ENCODE assay signal across 8 cellular contexts in the genomic region with DNA sequence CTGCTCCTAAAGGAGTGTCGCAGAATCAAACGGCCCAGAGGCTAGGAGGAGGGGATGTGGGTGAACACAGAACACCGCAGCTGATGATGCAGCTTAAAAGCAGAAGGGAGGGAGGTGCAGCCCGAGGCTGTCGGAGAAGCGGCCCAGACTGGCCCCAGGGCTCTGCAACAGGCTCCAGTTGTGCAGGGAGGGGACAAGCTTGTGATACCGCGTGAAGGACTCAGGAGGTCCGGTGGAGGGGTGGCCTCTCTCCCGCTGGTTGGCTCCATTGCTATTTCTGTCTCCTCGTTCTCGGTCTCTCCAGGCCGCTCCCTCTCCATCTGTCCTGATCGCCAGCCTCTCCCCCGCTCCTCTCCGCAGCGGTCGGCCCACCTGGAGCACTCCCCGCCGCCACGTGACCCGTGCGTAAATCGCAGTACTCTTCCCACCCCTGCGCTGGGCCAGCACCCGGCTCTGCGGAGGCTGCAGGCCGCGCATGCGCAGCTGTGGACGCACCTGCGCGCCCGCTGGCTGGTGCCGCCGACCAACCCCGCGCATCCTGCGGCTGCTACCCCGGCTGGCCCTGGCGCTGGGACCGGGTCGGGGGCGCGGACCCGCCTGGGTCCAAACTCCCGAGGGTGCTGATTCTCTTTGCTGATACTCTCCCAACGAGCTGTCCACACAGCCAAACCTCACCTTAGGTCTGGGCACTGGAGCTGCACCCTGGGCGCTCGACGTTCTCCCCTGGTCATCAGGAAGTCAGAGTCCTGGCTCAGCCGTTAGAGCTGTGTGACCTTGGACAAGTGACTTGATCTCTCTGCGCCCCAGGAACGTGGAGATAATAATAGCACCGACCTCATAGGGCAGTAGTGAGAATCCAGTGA. TPM values are rescaled to one million over a fixed set of nuclear protein-coding genes. Genes with fewer than 3 reads are reported as not detected.
DNase-seq lines count a peak whose midpoint lies in the region; ATAC-seq and TF ChIP-seq lines count a peak whose summit lies in the region.

No MANE protein-coding gene starts in this region.

- H3K4me3 Mint-ChIP-seq in activated T-cell treated with anti-CD3 and anti-CD28 coated beads, Interleukin-2, amount 50 U/mL, for 24 hours, result peak overlapping the region; percentile 77

- peak overlapping the region; percentile 60 for H3K4me3 ChIP-seq in HUES64 (ENCODE audit: low read length)
- H3K4me3 ChIP-seq in OCI-LY1 (ENCODE audit: low read depth, low read length, poor library complexity, severe bottlenecking), result peak overlapping the region; percentile 55
- H3K4me3 ChIP-seq in esophagus (ENCODE audit: low read depth in 1 of 2, low read length in 2 of 2), result peak overlapping the region; percentile 38 to 39

- WGBS in HUES64, result 3% methylated on average over 55 of the region's 55 CpGs
- 1 to 3% methylated on average over 52 to 55 of the region's 55 CpGs for WGBS in esophagus, 2 donors

- peaks cover 23% of the 10 kb centered on the region for H3K4me1 Mint-ChIP-seq in activated T-cell treated with anti-CD3 and anti-CD28 coated beads, Interleukin-2, amount 50 U/mL, for 24 hours (ENCODE audit: low read depth)

- TF ChIP-seq CTCF in OCI-LY1 (IDR thresholded peaks at IDR 0.05; ENCODE audit: low read length), result no peak

- H3F3A ChIP-seq in OCI-LY1 (ENCODE audit: insufficient read depth, low read length), result no peaks in the 10 kb centered on the region

- no peak for ATAC-seq in GM19452 (IDR thresholded peaks at IDR 0.05; ENCODE audit: unreplicated experiment)

- H3K9me3 ChIP-seq in HUES64 (ENCODE audit: insufficient read depth, low read depth, low read length) (no peaks in the 10 kb centered on the region), OCI-LY1 (ENCODE audit: low read length) (no peaks in the 10 kb centered on the region), esophagus (ENCODE audit: control insufficient read depth in 2 of 2, insufficient read depth in 1 of 2, low read depth in 1 of 2, low read length in 1 of 2) (no peaks in the 10 kb centered on the region)

- DNase-seq in CD1c-positive myeloid dendritic cell (ENCODE audit: extremely low spot score) (peak; percentile 60), myocyte (ENCODE audit: low read depth) (peak; percentile 56)
- peak; percentile 86 for DNase-seq in activated T-cell treated with anti-CD3 and anti-CD28 coated beads, Interleukin-2, amount 50 U/mL, for 24 hours
- DNase-seq in stimulated activated CD8-positive, alpha-beta memory T cell treated with anti-CD3 and anti-CD28 coated beads, Interleukin-4, amount 100 ng/mL, for 48 hours, result peak; percentile 83

- H3K36me3 ChIP-seq in HUES64 (ENCODE audit: insufficient read depth, low read length) (no peaks in the 10 kb centered on the region), OCI-LY1 (ENCODE audit: insufficient read depth, low read length) (no peaks in the 10 kb centered on the region), esophagus (ENCODE audit: control insufficient read depth in 2 of 2, insufficient read depth in 2 of 2, low read length in 1 of 2) (no peaks in the 10 kb centered on the region)

- peak overlapping the region; percentile 76 for H3K4me2 ChIP-seq in OCI-LY1 (ENCODE audit: low read length)

- H3K79me2 ChIP-seq in OCI-LY1 (ENCODE audit: insufficient read depth, low read length), result no peaks in the 10 kb centered on the region

- no peaks in the 10 kb centered on the region for H3K9me3 Mint-ChIP-seq in activated T-cell treated with anti-CD3 and anti-CD28 coated beads, Interleukin-2, amount 50 U/mL, for 24 hours

- H3K4me1 ChIP-seq in HUES64 (ENCODE audit: insufficient read depth, low read length) (peaks cover 12% of the 10 kb centered on the region; the same call in 1 of the 2 replicates), OCI-LY1 (ENCODE audit: insufficient read depth, low read length, severe bottlenecking) (peaks cover 25% of the 10 kb centered on the region), esophagus (ENCODE audit: control insufficient read depth in 2 of 2, insufficient read depth in 2 of 2, low read length in 1 of 2) (peaks cover 6 to 13% of the 10 kb centered on the region in 2 donors)

- no peaks in the 10 kb centered on the region for H3K9me2 ChIP-seq in OCI-LY1 (ENCODE audit: low read depth, low read length)

- no peak overlapping the region for H3K27ac ChIP-seq in HUES64 (ENCODE audit: low read depth, low read length)
- H3K27ac ChIP-seq in OCI-LY1 (ENCODE audit: low read depth, low read length, poor library complexity, severe bottlenecking), result no peak overlapping the region
- peak overlapping the region in 1 of 2 donors; percentile 57 for H3K27ac ChIP-seq in esophagus (ENCODE audit: low read depth in 2 of 2, low read length in 1 of 2)

- peak overlapping the region; percentile 79 for H3K27ac Mint-ChIP-seq in activated T-cell treated with anti-CD3 and anti-CD28 coated beads, Interleukin-2, amount 50 U/mL, for 24 hours

- H3K36me3 Mint-ChIP-seq in activated T-cell treated with anti-CD3 and anti-CD28 coated beads, Interleukin-2, amount 50 U/mL, for 24 hours (ENCODE audit: low read depth), result peaks cover 5% of the 10 kb centered on the region

- H3K27me3 ChIP-seq in HUES64 (ENCODE audit: insufficient read depth, low read length) (peaks cover 37% of the 10 kb centered on the region), OCI-LY1 (ENCODE audit: insufficient read depth, low read length) (no peaks in the 10 kb centered on the region), esophagus (ENCODE audit: control insufficient read depth in 1 of 2, insufficient read depth in 2 of 2, low read length in 2 of 2) (no peaks in the 10 kb centered on the region)

- H3K9ac ChIP-seq in HUES64 (ENCODE audit: low read depth, low read length), result peak overlapping the region; percentile 61
- peak overlapping the region; percentile 43; the same call in 1 of the 2 replicates for H3K9ac ChIP-seq in OCI-LY1 (ENCODE audit: low read length)

- peaks cover 26% of the 10 kb centered on the region for H3K27me3 Mint-ChIP-seq in activated T-cell treated with anti-CD3 and anti-CD28 coated beads, Interleukin-2, amount 50 U/mL, for 24 hours

- no peaks in the 10 kb centered on the region for H4K20me1 ChIP-seq in OCI-LY1 (ENCODE audit: insufficient read depth, low read length)

- H2AFZ ChIP-seq in OCI-LY1 (ENCODE audit: low read length), result peak overlapping the region; percentile 90

RNA-seq across cellular contexts. Expression of a gene that starts 3.7 kb away (rescaled TPM):
- 20.6 TPM for polyA plus RNA-seq in HUES64 (2013, experiment 1 of 2)
- 29.7 TPM for polyA plus RNA-seq in HUES64 (2013, experiment 2 of 2)
- 1 to 10 TPM; 4.7 to 7.1 TPM for polyA plus RNA-seq in esophagus
- total RNA-seq in myocyte, result 10.6 and 21.9 TPM in 2 replicates
- 31.0 TPM for polyA plus RNA-seq in myocyte (2012)
